ENCODE assay signal across 1 cellular context in the genomic region with DNA sequence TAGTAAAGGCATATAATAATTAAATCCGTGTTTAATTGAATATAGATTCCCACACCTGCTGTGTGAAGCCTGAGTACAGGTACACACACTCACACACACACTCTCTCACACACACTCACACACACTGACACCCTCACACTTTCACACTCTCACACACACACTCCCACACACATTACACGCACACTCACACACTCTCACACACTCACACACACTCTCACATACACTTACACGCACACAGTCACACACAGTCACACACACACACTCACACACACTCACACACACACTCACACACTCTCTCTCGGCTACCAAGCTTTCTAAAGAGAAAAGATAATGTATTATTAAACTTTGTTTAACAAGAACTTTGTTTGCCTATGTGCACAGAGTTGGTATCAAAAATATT.
TF ChIP-seq lines count a peak whose summit lies in the region.

No MANE protein-coding gene starts in this region.

TF ChIP-seq in HEK293, 187 proteins besides CTCF, POLR2A, EP300 and RAD21 (continued from another document):
- TF ChIP-seq, protein P1, sequence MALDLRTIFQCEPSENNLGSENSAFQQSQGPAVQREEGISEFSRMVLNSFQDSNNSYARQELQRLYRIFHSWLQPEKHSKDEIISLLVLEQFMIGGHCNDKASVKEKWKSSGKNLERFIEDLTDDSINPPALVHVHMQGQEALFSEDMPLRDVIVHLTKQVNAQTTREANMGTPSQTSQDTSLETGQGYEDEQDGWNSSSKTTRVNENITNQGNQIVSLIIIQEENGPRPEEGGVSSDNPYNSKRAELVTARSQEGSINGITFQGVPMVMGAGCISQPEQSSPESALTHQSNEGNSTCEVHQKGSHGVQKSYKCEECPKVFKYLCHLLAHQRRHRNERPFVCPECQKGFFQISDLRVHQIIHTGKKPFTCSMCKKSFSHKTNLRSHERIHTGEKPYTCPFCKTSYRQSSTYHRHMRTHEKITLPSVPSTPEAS (tag by site-specific recombination; IDR thresholded peaks at IDR 0.05): peak; percentile 71; the same call in 1 of the 2 replicates
- TF ChIP-seq, protein P2, sequence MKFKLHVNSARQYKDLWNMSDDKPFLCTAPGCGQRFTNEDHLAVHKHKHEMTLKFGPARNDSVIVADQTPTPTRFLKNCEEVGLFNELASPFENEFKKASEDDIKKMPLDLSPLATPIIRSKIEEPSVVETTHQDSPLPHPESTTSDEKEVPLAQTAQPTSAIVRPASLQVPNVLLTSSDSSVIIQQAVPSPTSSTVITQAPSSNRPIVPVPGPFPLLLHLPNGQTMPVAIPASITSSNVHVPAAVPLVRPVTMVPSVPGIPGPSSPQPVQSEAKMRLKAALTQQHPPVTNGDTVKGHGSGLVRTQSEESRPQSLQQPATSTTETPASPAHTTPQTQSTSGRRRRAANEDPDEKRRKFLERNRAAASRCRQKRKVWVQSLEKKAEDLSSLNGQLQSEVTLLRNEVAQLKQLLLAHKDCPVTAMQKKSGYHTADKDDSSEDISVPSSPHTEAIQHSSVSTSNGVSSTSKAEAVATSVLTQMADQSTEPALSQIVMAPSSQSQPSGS (tag by site-specific recombination; IDR thresholded peaks at IDR 0.05; ENCODE audit: low read depth): no peak
- TF ChIP-seq PRDM1 (tag by site-specific recombination; IDR thresholded peaks at IDR 0.05) (peak; percentile 80), KLF1 (tag by site-specific recombination; IDR thresholded peaks at IDR 0.05) (no peak)
